18 cellular contexts compared by ENCODE assay signal in genomic region chr1:31752952-31753351, GRCh38. TPM values are rescaled to one million over a fixed set of nuclear protein-coding genes. Genes with fewer than 3 reads are reported as not detected.
A peak's percentile ranks its signal among the peaks of the same experiment; 100 is the strongest.
DNase-seq lines count a peak whose midpoint lies in the region; ATAC-seq and TF ChIP-seq lines count a peak whose summit lies in the region.
"Had no signal": no experiment of that assay in that cellular context is flagged by ENCODE, and none has a peak within 500 bp of the region (broad histone marks: within the 10 kb centered on the region; RNA-seq: fewer than 3 reads in every experiment).

No MANE protein-coding gene starts in this region.

- intact Hi-C loops in activated CD8-positive, alpha-beta T cell treated with anti-CD3 and anti-CD28 coated beads for 36 hours (cut with micrococcal nuclease), result no loop called here

- H3K27me3 ChIP-seq in right atrium auricular region, result no peaks in the 10 kb centered on the region

- H3K4me1 ChIP-seq in right atrium auricular region, result peaks cover 0 to 66% of the 10 kb centered on the region in 2 donors

- peak overlapping the region; percentile 65 to 68 for H3K27ac ChIP-seq in right atrium auricular region
- H3K27ac ChIP-seq: upper lobe of left lung had no signal

- H3K27me3 Mint-ChIP-seq in activated CD8-positive, alpha-beta T cell treated with anti-CD3 and anti-CD28 coated beads for 36 hours, result peaks cover 2% of the 10 kb centered on the region

- POLR2A ChIA-PET in activated CD8-positive, alpha-beta T cell treated with anti-CD3 and anti-CD28 coated beads for 36 hours (lab: Charles Lee), result interaction anchor here (1.5 kb wide), 1 partner anchor 10 kb away, joined by 4 read pairs; no protein-coding TSS in a partner anchor

- peaks cover 23% of the 10 kb centered on the region for H3K4me1 Mint-ChIP-seq in activated CD8-positive, alpha-beta T cell treated with anti-CD3 and anti-CD28 coated beads for 36 hours (ENCODE audit: low read depth)
- peaks cover 47% of the 10 kb centered on the region for H3K4me1 Mint-ChIP-seq in stimulated activated effector memory CD8-positive, alpha-beta T cell treated with anti-CD3 and anti-CD28 coated beads, Interleukin-12 subunit alpha, Interleukin-12 subunit beta, amount 100 ng/mL, for 72 hours

- H3K4me3 ChIP-seq in right atrium auricular region, result no peak overlapping the region
- H3K4me3 ChIP-seq: upper lobe of left lung had no signal

- ATAC-seq in activated CD8-positive, alpha-beta T cell treated with anti-CD3 and anti-CD28 coated beads for 36 hours, result no peak
- no peak for ATAC-seq in stimulated activated effector memory CD8-positive, alpha-beta T cell treated with anti-CD3 and anti-CD28 coated beads, Interleukin-12 subunit alpha, Interleukin-12 subunit beta, amount 100 ng/mL, for 72 hours

- H3K36me3 ChIP-seq in right atrium auricular region, result no peaks in the 10 kb centered on the region
- H3K36me3 ChIP-seq: upper lobe of left lung had no signal

- no peaks in the 10 kb centered on the region for H3K9me3 Mint-ChIP-seq in activated CD8-positive, alpha-beta T cell treated with anti-CD3 and anti-CD28 coated beads for 36 hours
- H3K9me3 Mint-ChIP-seq in stimulated activated effector memory CD8-positive, alpha-beta T cell treated with anti-CD3 and anti-CD28 coated beads, Interleukin-12 subunit alpha, Interleukin-12 subunit beta, amount 100 ng/mL, for 72 hours, result no peaks in the 10 kb centered on the region
- H3K9me3 Mint-ChIP-seq: activated B cell treated with CpG ODN at 0.5 μM for 24 hours; CD8-positive, alpha-beta memory T cell; nephron had no signal

- DNase-seq in NCI-H345 (lab: John Stamatoyannopoulos, UW) (peak; percentile 33), NCI-H345 treated with DMSO at 0.1 percent for 48 hours (lab: John Stamatoyannopoulos, UW; ENCODE audit: unreplicated experiment) (no peak), right atrium auricular region (ENCODE audit: low spot score) (no peak), GM03348 (ENCODE audit: low spot score) (no peak), LoVo (ENCODE audit: low spot score) (no peak)
- DNase-seq in activated CD8-positive, alpha-beta T cell treated with anti-CD3 and anti-CD28 coated beads for 36 hours, result no peak
- DNase-seq in stimulated activated effector memory CD8-positive, alpha-beta T cell treated with anti-CD3 and anti-CD28 coated beads, Interleukin-12 subunit alpha, Interleukin-12 subunit beta, amount 100 ng/mL, for 72 hours (ENCODE audit: low spot score in 2 of 2), result no peak
- DNase-seq in activated T-cell treated with anti-CD3 and anti-CD28 coated beads, Interleukin-2, amount 50 U/mL, for 1 hour, result no peak
- DNase-seq: activated B cell treated with CpG ODN at 0.5 μM for 24 hours; activated gamma-delta T cell treated with Interleukin-2 at 50 U/mL for 16 hours; CD8-positive, alpha-beta memory T cell; GOT3; NCI-H1930; NCI-H748 treated with DMSO at 0.1 percent for 48 hours; retina; stimulated activated CD4-positive, alpha-beta T cell treated with anti-CD3 and anti-CD28 coated beads, Interleukin-2, amount 100 ng/mL, for 24 hours; upper lobe of left lung had no signal

- CTCF ChIA-PET in activated CD8-positive, alpha-beta T cell treated with anti-CD3 and anti-CD28 coated beads for 36 hours (lab: Charles Lee), result interaction anchor here (1.8 to 3.2 kb wide), 2 partner anchors 7 to 11 kb away, joined by 7 to 15 read pairs; partner anchors contain the start of gene ADGRB2

- H3K9me3 ChIP-seq in right atrium auricular region, result no peaks in the 10 kb centered on the region
- H3K9me3 ChIP-seq: upper lobe of left lung had no signal

- H3K4me3 Mint-ChIP-seq in activated CD8-positive, alpha-beta T cell treated with anti-CD3 and anti-CD28 coated beads for 36 hours, result no peak overlapping the region
- H3K4me3 Mint-ChIP-seq in stimulated activated effector memory CD8-positive, alpha-beta T cell treated with anti-CD3 and anti-CD28 coated beads, Interleukin-12 subunit alpha, Interleukin-12 subunit beta, amount 100 ng/mL, for 72 hours, result no peak overlapping the region
- H3K4me3 Mint-ChIP-seq: activated B cell treated with CpG ODN at 0.5 μM for 24 hours; CD8-positive, alpha-beta memory T cell had no signal

- no peaks in the 10 kb centered on the region for H3K36me3 Mint-ChIP-seq in activated CD8-positive, alpha-beta T cell treated with anti-CD3 and anti-CD28 coated beads for 36 hours (ENCODE audit: low read depth)
- H3K36me3 Mint-ChIP-seq in stimulated activated effector memory CD8-positive, alpha-beta T cell treated with anti-CD3 and anti-CD28 coated beads, Interleukin-12 subunit alpha, Interleukin-12 subunit beta, amount 100 ng/mL, for 72 hours, result no peaks in the 10 kb centered on the region
- H3K36me3 Mint-ChIP-seq: CD8-positive, alpha-beta memory T cell had no signal

- H3K27ac Mint-ChIP-seq in activated CD8-positive, alpha-beta T cell treated with anti-CD3 and anti-CD28 coated beads for 36 hours, result peak overlapping the region; percentile 17
- peak overlapping the region; percentile 69 for H3K27ac Mint-ChIP-seq in stimulated activated effector memory CD8-positive, alpha-beta T cell treated with anti-CD3 and anti-CD28 coated beads, Interleukin-12 subunit alpha, Interleukin-12 subunit beta, amount 100 ng/mL, for 72 hours
- H3K27ac Mint-ChIP-seq: activated B cell treated with CpG ODN at 0.5 μM for 24 hours had no signal

- TF ChIP-seq CTCF in activated CD8-positive, alpha-beta T cell treated with anti-CD3 and anti-CD28 coated beads for 36 hours (IDR thresholded peaks at IDR 0.05), result no peak
- TF ChIP-seq CTCF in right atrium auricular region (IDR thresholded peaks at IDR 0.05), result no peak

RNA-seq across cellular contexts. Expression of gene ADGRB2, which starts 11.2 kb away (rescaled TPM):
- total RNA-seq in activated CD8-positive, alpha-beta T cell treated with anti-CD3 and anti-CD28 coated beads for 36 hours, result under 1 TPM; 0.54 to 0.56 TPM
- 10 to 100 TPM; 14.4 to 19.1 TPM for total RNA-seq in right atrium auricular region

RNA-seq across cellular contexts. Expression of gene COL16A1, which starts 49.1 kb away (rescaled TPM):
- under 1 TPM in 1 of 2 experiments, not detected in 1; 0.34 TPM for total RNA-seq in activated CD8-positive, alpha-beta T cell treated with anti-CD3 and anti-CD28 coated beads for 36 hours
- total RNA-seq in right atrium auricular region, result 10 to 100 TPM; 31.2 to 34.4 TPM

Comparison
In these comparisons a context has a peak if more than half of its experiments do, and no peak if none do; other contexts are left out.
1. RNA of gene ADGRB2, which starts 11.2 kb away (total RNA-seq): 14.4 to 19.1 TPM in right atrium auricular region; 0.54 to 0.56 TPM in activated CD8-positive, alpha-beta T cell treated with anti-CD3 and anti-CD28 coated beads for 36 hours; every median in the first group is over 4 times any median in the second.
2. RNA of gene COL16A1, which starts 49.1 kb away (total RNA-seq): 31.2 to 34.4 TPM in right atrium auricular region; 0.34 TPM in activated CD8-positive, alpha-beta T cell treated with anti-CD3 and anti-CD28 coated beads for 36 hours; every median in the first group is over 10 times any median in the second.